ENCODE assay signal across 20 cellular contexts in the genomic region with DNA sequence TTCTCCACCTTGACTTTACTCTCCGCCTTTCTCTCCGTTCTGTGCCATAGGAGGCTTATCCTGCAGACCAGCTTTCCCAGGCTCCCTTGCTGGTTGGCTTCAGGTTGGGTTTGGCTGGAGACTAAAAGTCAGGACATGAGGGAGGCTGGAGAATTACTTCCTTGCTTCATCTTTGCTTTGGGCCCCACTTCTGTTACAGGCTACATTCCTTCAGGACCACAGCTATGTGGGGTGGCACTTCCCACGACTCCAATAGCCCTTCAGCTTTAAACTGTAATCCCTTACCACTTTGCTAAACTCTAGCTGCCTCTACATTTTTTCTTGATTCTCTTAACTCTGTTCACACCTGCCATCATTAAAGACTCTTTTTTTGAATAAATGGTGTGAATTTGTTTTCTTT.
A peak's percentile ranks its signal among the peaks of the same experiment; 100 is the strongest.
DNase-seq lines count a peak whose midpoint lies in the region; ATAC-seq and TF ChIP-seq lines count a peak whose summit lies in the region.
"Had no signal": no experiment of that assay in that cellular context is flagged by ENCODE, and none has a peak within 500 bp of the region (broad histone marks: within the 10 kb centered on the region; RNA-seq: fewer than 3 reads in every experiment).

No MANE protein-coding gene starts in this region.

- no peaks in the 10 kb centered on the region for H3K79me2 ChIP-seq in PC-3 (ENCODE audit: low read length)

- H3K4me2 ChIP-seq in PC-3 (ENCODE audit: low read length): no peak overlapping the region

- H3K27me3 ChIP-seq in upper lobe of left lung: no peaks in the 10 kb centered on the region
- H3K27me3 ChIP-seq in MG63: no peaks in the 10 kb centered on the region
- no peaks in the 10 kb centered on the region for H3K27me3 ChIP-seq in PC-3 (ENCODE audit: low read length)
- H3K27me3 ChIP-seq in WERI-Rb-1 (ENCODE audit: insufficient read depth, low read depth, severe bottlenecking): no peaks in the 10 kb centered on the region
- H3K27me3 ChIP-seq: gastrocnemius medialis had no signal

- POLR2A ChIA-PET in PC-3 (lab: Charles Lee; ENCODE audit: unreplicated experiment): no interaction called here

- no peak overlapping the region for H3K27ac ChIP-seq in upper lobe of left lung
- no peak overlapping the region for H3K27ac ChIP-seq in PC-3 (ENCODE audit: low read length)
- no peak overlapping the region for H3K27ac ChIP-seq in WERI-Rb-1
- H3K27ac ChIP-seq: C4-2B, gastrocnemius medialis had no signal

- DNase-seq in AG09309 (ENCODE audit: low read depth): peak; percentile 13
- DNase-seq in HK-2 (ENCODE audit: unreplicated experiment): peak; percentile 2
- DNase-seq in astrocyte of the hippocampus (ENCODE audit: low read depth, low spot score): peak; percentile 70
- peak; percentile 60 for DNase-seq in islet precursor cell
- no peak for DNase-seq in upper lobe of left lung
- DNase-seq in MG63: no peak
- no peak for DNase-seq in PC-3
- DNase-seq in WERI-Rb-1: no peak
- DNase-seq: activated CD4-positive, alpha-beta T cell treated with anti-CD3 and anti-CD28 coated beads for 1 hour; activated naive CD4-positive, alpha-beta T cell; activated T-cell treated with anti-CD3 and anti-CD28 coated beads, Interleukin-2, amount 50 U/mL, for 24 hours; Calu3; gastrocnemius medialis; NCI-H2171; NCI-H69; stimulated activated CD4-positive, alpha-beta T cell treated with anti-CD3 and anti-CD28 coated beads, Interleukin-4, amount 100 ng/mL, for 24 hours; stimulated activated naive CD8-positive, alpha-beta T cell treated with anti-CD3 and anti-CD28 coated beads, Interleukin-15, amount 100 ng/mL, for 72 hours had no signal

- no peak overlapping the region for H2AFZ ChIP-seq in PC-3 (ENCODE audit: low read length)

- TF ChIP-seq EP300 in upper lobe of left lung (IDR thresholded peaks at IDR 0.05): no peak

- WGBS in upper lobe of left lung, 2 donors: 73 to 77% methylated on average over 3 of the region's 3 CpGs

- H3K4me1 ChIP-seq in upper lobe of left lung (no peaks in the 10 kb centered on the region), PC-3 (ENCODE audit: insufficient read depth, low read length) (no peaks in the 10 kb centered on the region)
- H3K4me1 ChIP-seq: gastrocnemius medialis, HAP-1 had no signal

- TF ChIP-seq CTCF in AG09309 (IDR thresholded peaks at IDR 0.05; ENCODE audit: control insufficient read depth, insufficient read depth, low read depth, low read length, missing control alignments): no peak
- TF ChIP-seq CTCF in upper lobe of left lung (IDR thresholded peaks at IDR 0.05): no peak
- no peak for TF ChIP-seq CTCF in PC-3 (conservative IDR thresholded peaks at IDR 0.05; ENCODE audit: low read depth, low read length)
- TF ChIP-seq CTCF in WERI-Rb-1 (IDR thresholded peaks at IDR 0.05; ENCODE audit: low read depth, low read length): no peak

- no peak overlapping the region for H3K4me3 ChIP-seq in AG09309 (ENCODE audit: control insufficient read depth, low read depth, low read length)
- H3K4me3 ChIP-seq in upper lobe of left lung: no peak overlapping the region
- no peak overlapping the region for H3K4me3 ChIP-seq in MG63
- no peak overlapping the region for H3K4me3 ChIP-seq in PC-3 (ENCODE audit: low read length)
- no peak overlapping the region for H3K4me3 ChIP-seq in WERI-Rb-1 (ENCODE audit: low read depth, low read length)
- H3K4me3 ChIP-seq: gastrocnemius medialis, HAP-1, K562 had no signal

- intact Hi-C loops in PC-3 (cut with micrococcal nuclease): no loop called here

- ATAC-seq in upper lobe of left lung (ENCODE audit: low FRiP score in 2 of 2) (no peak), PC-3 (no peak)
- ATAC-seq: gastrocnemius medialis; K562; stimulated activated naive CD8-positive, alpha-beta T cell treated with anti-CD3 and anti-CD28 coated beads, Interleukin-15, amount 100 ng/mL, for 72 hours had no signal

- H3K9me3 ChIP-seq in upper lobe of left lung (no peaks in the 10 kb centered on the region), MG63 (no peaks in the 10 kb centered on the region), PC-3 (ENCODE audit: low read length) (no peaks in the 10 kb centered on the region), WERI-Rb-1 (ENCODE audit: severe bottlenecking) (no peaks in the 10 kb centered on the region)
- H3K9me3 ChIP-seq: gastrocnemius medialis, HAP-1 had no signal

- no TSS peak for BruUV-seq in PC-3 (replicated peaks; lab: Mats Ljungman, UMichigan)

- no peaks in the 10 kb centered on the region for H3K9me2 ChIP-seq in PC-3 (replicated peaks; ENCODE audit: low read length)

- H3K36me3 ChIP-seq in upper lobe of left lung: no peaks in the 10 kb centered on the region
- H3K36me3 ChIP-seq in MG63: no peaks in the 10 kb centered on the region
- H3K36me3 ChIP-seq in PC-3 (ENCODE audit: low read depth, low read length): no peaks in the 10 kb centered on the region
- no peaks in the 10 kb centered on the region for H3K36me3 ChIP-seq in WERI-Rb-1
- H3K36me3 ChIP-seq: gastrocnemius medialis, HAP-1 had no signal

- H3F3A ChIP-seq in PC-3 (ENCODE audit: low read length, unreplicated experiment): no peaks in the 10 kb centered on the region

- no peak for TF ChIP-seq POLR2A in upper lobe of left lung (IDR thresholded peaks at IDR 0.05)

- CTCF ChIA-PET in PC-3 (lab: Charles Lee): no interaction called here

- H4K20me1 ChIP-seq in PC-3 (ENCODE audit: low read length): no peaks in the 10 kb centered on the region

- H3K9ac ChIP-seq in PC-3 (ENCODE audit: low read length): no peak overlapping the region

Comparison
In these comparisons a context has a peak if more than half of its experiments do, and no peak if none do; other contexts are left out.
1. DNase-seq: peak in AG09309 (single experiment), HK-2 (single experiment), astrocyte of the hippocampus (single experiment) and islet precursor cell (single experiment); none in upper lobe of left lung (0 of 2), MG63 (single experiment), PC-3 (single experiment) and WERI-Rb-1 (single experiment).